In the genomic region with DNA sequence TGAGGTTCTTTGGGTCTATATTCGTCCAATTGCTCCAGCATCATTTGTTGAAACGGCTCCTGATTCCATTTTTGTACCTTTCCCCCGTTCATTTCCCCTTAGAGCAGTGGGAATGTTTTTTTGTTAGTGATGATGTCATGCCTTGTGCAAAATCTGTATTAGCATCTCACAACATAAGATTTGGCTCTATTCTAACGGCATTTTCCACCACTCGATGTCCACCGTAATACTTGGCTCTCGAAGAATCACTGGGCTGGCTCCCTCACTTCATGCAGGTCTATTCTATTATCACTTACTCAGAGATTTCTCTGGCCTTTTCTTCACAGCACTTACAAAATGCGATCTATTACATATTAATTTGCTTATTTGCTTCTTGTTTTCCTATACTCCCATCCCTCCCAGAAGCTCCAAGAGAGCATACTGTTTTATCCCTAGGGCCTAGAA, we compare ENCODE assay signal across 8 cellular contexts. TPM values are rescaled to one million over a fixed set of nuclear protein-coding genes. Genes with fewer than 3 reads are reported as not detected.
DNase-seq lines count a peak whose midpoint lies in the region; ATAC-seq and TF ChIP-seq lines count a peak whose summit lies in the region.

No MANE protein-coding gene starts in this region.

- peak overlapping the region; percentile 72 for H3K27ac ChIP-seq in duodenal mucosa (ENCODE audit: low read depth, low read length)
- H3K27ac ChIP-seq in neutrophil: peak overlapping the region; percentile 77

- peaks cover 14% of the 10 kb centered on the region in 2 donors for H3K4me1 ChIP-seq in duodenal mucosa (ENCODE audit: control insufficient read depth in 1 of 2, insufficient read depth in 2 of 2, low read length in 2 of 2)
- H3K4me1 ChIP-seq in neutrophil (ENCODE audit: control insufficient read depth in 1 of 2, insufficient read depth in 1 of 2, low read depth in 1 of 2, low read length in 1 of 2): peaks cover 20% of the 10 kb centered on the region in 2 experiments

- H3K9me3 ChIP-seq in duodenal mucosa (ENCODE audit: control insufficient read depth in 1 of 2, low read length in 2 of 2) (no peaks in the 10 kb centered on the region), neutrophil (no peaks in the 10 kb centered on the region)

- peak overlapping the region; percentile 59 to 92 for H3K9ac ChIP-seq in duodenal mucosa (ENCODE audit: low read depth in 1 of 2, low read length in 2 of 2)

- TF ChIP-seq CTCF in neutrophil (IDR thresholded peaks at IDR 0.05) (no peak), HFFc6 (IDR thresholded peaks at IDR 0.05) (no peak)

- peaks cover 13% of the 10 kb centered on the region; the same call in 1 of the 2 replicates for H3K36me3 Mint-ChIP-seq in HFFc6 (ENCODE audit: low read depth)

- H3K36me3 ChIP-seq in duodenal mucosa (ENCODE audit: control insufficient read depth in 1 of 2, insufficient read depth in 2 of 2, low read length in 2 of 2) (peaks cover 7 to 9% of the 10 kb centered on the region in 2 donors), neutrophil (no peaks in the 10 kb centered on the region)

- DNase-seq in LoVo (ENCODE audit: low spot score) (peak; percentile 40), HFFc6 (no peak), NCI-H2029 treated with DMSO at 0.1 percent for 48 hours (lab: John Stamatoyannopoulos, UW) (no peak), GDM1 (lab: John Stamatoyannopoulos, UW) (no peak)

- no peaks in the 10 kb centered on the region for H3K27me3 Mint-ChIP-seq in HFFc6 (ENCODE audit: insufficient read depth)

- H3K27ac Mint-ChIP-seq in HFFc6: no peak overlapping the region

- H3K4me3 ChIP-seq in duodenal mucosa (ENCODE audit: low read depth in 1 of 2, low read length in 2 of 2): peak overlapping the region; percentile 46 to 89
- peak overlapping the region; percentile 73 to 77 for H3K4me3 ChIP-seq in neutrophil (ENCODE audit: low read depth in 1 of 2, low read length in 1 of 2)

- no peak overlapping the region for H3K4me3 Mint-ChIP-seq in HFFc6

- no peaks in the 10 kb centered on the region for H3K27me3 ChIP-seq in duodenal mucosa (ENCODE audit: control insufficient read depth in 1 of 2, insufficient read depth in 2 of 2, low read length in 2 of 2)
- no peaks in the 10 kb centered on the region for H3K27me3 ChIP-seq in neutrophil

- peaks cover 23% of the 10 kb centered on the region for H3K4me1 Mint-ChIP-seq in HFFc6 (ENCODE audit: low read depth)

- ATAC-seq in GM18909 (IDR thresholded peaks at IDR 0.05; ENCODE audit: poor library complexity, unreplicated experiment) (peak; percentile 10), HG03439 (IDR thresholded peaks at IDR 0.05; ENCODE audit: unreplicated experiment) (no peak)

- H3K9me3 Mint-ChIP-seq in HFFc6: no peaks in the 10 kb centered on the region

RNA-seq across cellular contexts. Expression of a gene that starts 0.6 kb away (rescaled TPM):
- 100 to 1,000 TPM; 309 to 358 (median 320) TPM for total RNA-seq in HFFc6 (2021; fragmentation: NEBNext Ultra II Directional; extraction: Animal tissue kit (Norgen Biotek cat#: 25700))

RNA-seq across cellular contexts. Expression of a gene that starts 13.4 kb away (rescaled TPM):
- total RNA-seq in HFFc6 (2021; fragmentation: NEBNext Ultra II Directional; extraction: Animal tissue kit (Norgen Biotek cat#: 25700)): 100 to 1,000 TPM; 709 to 868 (median 778) TPM

RNA-seq across cellular contexts. Expression of a gene that starts 32.1 kb away (rescaled TPM):
- total RNA-seq in HFFc6 (2021; fragmentation: NEBNext Ultra II Directional; extraction: Animal tissue kit (Norgen Biotek cat#: 25700)): 10 to 100 TPM; 54.3 to 78.1 (median 61.3) TPM
